Comparison of ENCODE assay signal across 24 cellular contexts in genomic region chr7:33726582-33726981, GRCh38.
A peak's percentile ranks its signal among the peaks of the same experiment; 100 is the strongest.
DNase-seq lines count a peak whose midpoint lies in the region; ATAC-seq, FAIRE-seq and TF ChIP-seq lines count a peak whose summit lies in the region.
"Had no signal": no experiment of that assay in that cellular context is flagged by ENCODE, and none has a peak within 500 bp of the region (broad histone marks: within the 10 kb centered on the region; RNA-seq: fewer than 3 reads in every experiment).

No MANE protein-coding gene starts in this region.

- H3K36me3 ChIP-seq in HEK293 (ENCODE audit: control insufficient read depth in 2 of 2, insufficient read depth in 1 of 2, low read length in 2 of 2) (no peaks in the 10 kb centered on the region), bronchial epithelial cell (ENCODE audit: control insufficient read depth, insufficient read depth, low read length) (no peaks in the 10 kb centered on the region), neuronal stem cell (replicated peaks in 1 of 2; ENCODE audit: control insufficient read depth in 2 of 2, insufficient read depth in 2 of 2, low read length in 2 of 2) (no peaks in the 10 kb centered on the region), ascending aorta (no peaks in the 10 kb centered on the region)
- H3K36me3 ChIP-seq: stomach had no signal

- POLR2A ChIA-PET in HEK293 (lab: Yijun Ruan, JAX): no interaction called here

- WGBS in neuronal stem cell (ENCODE audit: extremely low coverage in 2 of 2, insufficient read length in 2 of 2, insufficient replicate concordance in 1 of 2), 2 donors: no CpG with 5 or more reads among the region's 5 CpGs

- H2AK5ac ChIP-seq in neuronal stem cell (ENCODE audit: low read depth, low read length): no peak overlapping the region

- H3K4ac ChIP-seq in neuronal stem cell (ENCODE audit: low read length): no peak overlapping the region

- no peak overlapping the region for H3K14ac ChIP-seq in neuronal stem cell (ENCODE audit: low read length)

- in situ Hi-C loops in ACHN (cut with HindIII; ENCODE audit: low pct_ligation_motif_present, low pct_unique_long_range_greater_than_20kb, low sequenced_read_pairs): no loop called here

- TF ChIP-seq CTCF in HEK293 (tag by site-specific recombination; IDR thresholded peaks at IDR 0.05) (no peak), bronchial epithelial cell (IDR thresholded peaks at IDR 0.05; ENCODE audit: insufficient read depth, low read length, severe bottlenecking) (no peak), ascending aorta (IDR thresholded peaks at IDR 0.05) (no peak)

- peak overlapping the region; percentile 18 for H2BK15ac ChIP-seq in neuronal stem cell (ENCODE audit: low read length)

- H3K4me3 ChIP-seq in HEK293 (ENCODE audit: low read depth, low read length) (no peak overlapping the region), bronchial epithelial cell (ENCODE audit: low read depth, low read length) (no peak overlapping the region), neuronal stem cell (ENCODE audit: low read length in 2 of 2) (no peak overlapping the region), ascending aorta (no peak overlapping the region)
- H3K4me3 ChIP-seq: stomach, tibial nerve had no signal

- FAIRE-seq in bronchial epithelial cell (lab: Jason Lieb, UNC): no peak
- FAIRE-seq: colon, GM12892, GM19239, HTR-8/SVneo had no signal

- H3K9me3 ChIP-seq in HEK293 (ENCODE audit: control insufficient read depth, insufficient read depth, low read depth, low read length) (no peaks in the 10 kb centered on the region), neuronal stem cell (replicated peaks in 1 of 2; ENCODE audit: control insufficient read depth in 2 of 2, insufficient read depth in 1 of 2, low read depth in 1 of 2, low read length in 2 of 2) (no peaks in the 10 kb centered on the region), ascending aorta (no peaks in the 10 kb centered on the region)
- H3K9me3 ChIP-seq: stomach, tibial nerve had no signal

- DNase-seq in bronchial epithelial cell (ENCODE audit: low read depth) (peak; percentile 34), iPS-NIHi11 (ENCODE audit: low spot score) (peak; percentile 42), neuronal stem cell (ENCODE audit: low spot score) (peak; percentile 39), ACHN (no peak), ascending aorta (ENCODE audit: low spot score in 2 of 2) (no peak)
- DNase-seq: activated CD4-positive, alpha-beta memory T cell treated with anti-CD3 and anti-CD28 coated beads, Interleukin-2, amount 10 ng/mL, durations not matched to agents 7 days and 5 days; effector memory CD8-positive, alpha-beta T cell; KG1; kidney glomerular epithelial cell; NCI-H1436 treated with DMSO at 0.1 percent for 48 hours; NCI-H510A treated with DMSO at 0.1 percent for 48 hours; posterior cingulate gyrus; stimulated activated CD8-positive, alpha-beta memory T cell treated with anti-CD3 and anti-CD28 coated beads, Interleukin-4, amount 100 ng/mL, for 48 hours; stomach; T-cell had no signal

- no peak overlapping the region for H2AFZ ChIP-seq in neuronal stem cell (ENCODE audit: low read length)

- H3K4me1 ChIP-seq in HEK293 (ENCODE audit: control insufficient read depth, insufficient read depth, low read length): peaks cover 67% of the 10 kb centered on the region
- H3K4me1 ChIP-seq in neuronal stem cell (ENCODE audit: control insufficient read depth in 2 of 2, insufficient read depth in 1 of 2, low read depth in 1 of 2, low read length in 2 of 2): peaks cover 4 to 16% of the 10 kb centered on the region in 2 donors
- no peaks in the 10 kb centered on the region for H3K4me1 ChIP-seq in ascending aorta
- H3K4me1 ChIP-seq: tibial nerve had no signal

- H3K9ac ChIP-seq in neuronal stem cell (ENCODE audit: low read depth, low read length, poor library complexity): no peak overlapping the region

- CTCF ChIA-PET in HEK293 (lab: Yijun Ruan, JAX): interaction anchor here (1.6 to 1.9 kb wide), 2 partner anchors 11 to 12 kb away, joined by 5 read pairs; no protein-coding TSS in a partner anchor

- H4K8ac ChIP-seq in neuronal stem cell (ENCODE audit: low read depth, low read length): no peak overlapping the region

- ATAC-seq in GM21360 (IDR thresholded peaks at IDR 0.05; ENCODE audit: unreplicated experiment): no peak
- ATAC-seq in HG03097 (IDR thresholded peaks at IDR 0.05; ENCODE audit: low FRiP score, unreplicated experiment): no peak
- ATAC-seq: activated CD4-positive, CD25-positive, alpha-beta regulatory T cell treated with anti-CD3 and anti-CD28 coated beads, Interleukin-2, amount 50 U/mL, for 24 hours; effector memory CD8-positive, alpha-beta T cell; T-cell had no signal

- no peak overlapping the region for H2BK5ac ChIP-seq in neuronal stem cell (ENCODE audit: low read length)

- H2BK12ac ChIP-seq in neuronal stem cell (ENCODE audit: low read length): no peak overlapping the region

- peak overlapping the region; percentile 53; the same call in 1 of the 2 replicates for H3K27ac ChIP-seq in HEK293 (ENCODE audit: extremely low read depth, low read depth, low read length)
- no peak overlapping the region for H3K27ac ChIP-seq in neuronal stem cell (replicated peaks; ENCODE audit: low read length)
- H3K27ac ChIP-seq in ascending aorta: no peak overlapping the region
- H3K27ac ChIP-seq: stomach, tibial nerve had no signal

- H3K23ac ChIP-seq in neuronal stem cell (ENCODE audit: low read depth, low read length, poor library complexity): no peak overlapping the region

- intact Hi-C loops in ascending aorta (cut with DNase I): no loop called here

- H2BK120ac ChIP-seq in neuronal stem cell (ENCODE audit: low read depth, low read length): no peak overlapping the region

- no peaks in the 10 kb centered on the region for H3K79me1 ChIP-seq in neuronal stem cell (ENCODE audit: low read depth, low read length)

- H3K18ac ChIP-seq in neuronal stem cell (ENCODE audit: low read length): peak overlapping the region; percentile 1

- H3K4me2 ChIP-seq in neuronal stem cell (ENCODE audit: insufficient read depth, low read length, poor library complexity, severe bottlenecking): no peak overlapping the region

- no peak overlapping the region for H4K91ac ChIP-seq in neuronal stem cell (ENCODE audit: low read depth, low read length, poor library complexity)

- no peaks in the 10 kb centered on the region for H3K27me3 ChIP-seq in bronchial epithelial cell (ENCODE audit: control insufficient read depth, insufficient read depth, low read length)
- H3K27me3 ChIP-seq in neuronal stem cell (ENCODE audit: control insufficient read depth in 3 of 3, insufficient read depth in 3 of 3, low read depth in 1 of 3, low read length in 3 of 3): no peaks in the 10 kb centered on the region
- H3K27me3 ChIP-seq in ascending aorta: no peaks in the 10 kb centered on the region
- H3K27me3 ChIP-seq: stomach, tibial nerve had no signal

TF ChIP-seq in HEK293, 187 proteins besides CTCF, POLR2A, EP300 and RAD21 (continues in another document):
- TF ChIP-seq ZEB2 (tag by site-specific recombination; IDR thresholded peaks at IDR 0.05) (no peak), HIC1 (tag by site-specific recombination; IDR thresholded peaks at IDR 0.05) (no peak), ZNF148 (tag by site-specific recombination; IDR thresholded peaks at IDR 0.05; ENCODE audit: borderline replicate concordance) (no peak), ATF2 (tag by site-specific recombination; IDR thresholded peaks at IDR 0.05; ENCODE audit: low read depth) (no peak), ZNF501 (tag by site-specific recombination; IDR thresholded peaks at IDR 0.05) (no peak), SCRT1 (tag by site-specific recombination; IDR thresholded peaks at IDR 0.05; ENCODE audit: borderline replicate concordance) (no peak), ZNF660 (tag by site-specific recombination; IDR thresholded peaks at IDR 0.05) (no peak)

Comparison
In these comparisons a context has a peak if more than half of its experiments do, and no peak if none do; other contexts are left out.
1. DNase-seq: peak in bronchial epithelial cell (single experiment), iPS-NIHi11 (single experiment) and neuronal stem cell (single experiment); none in ACHN (single experiment) and ascending aorta (0 of 2).